8 cellular contexts compared by ENCODE assay signal in the genomic region with DNA sequence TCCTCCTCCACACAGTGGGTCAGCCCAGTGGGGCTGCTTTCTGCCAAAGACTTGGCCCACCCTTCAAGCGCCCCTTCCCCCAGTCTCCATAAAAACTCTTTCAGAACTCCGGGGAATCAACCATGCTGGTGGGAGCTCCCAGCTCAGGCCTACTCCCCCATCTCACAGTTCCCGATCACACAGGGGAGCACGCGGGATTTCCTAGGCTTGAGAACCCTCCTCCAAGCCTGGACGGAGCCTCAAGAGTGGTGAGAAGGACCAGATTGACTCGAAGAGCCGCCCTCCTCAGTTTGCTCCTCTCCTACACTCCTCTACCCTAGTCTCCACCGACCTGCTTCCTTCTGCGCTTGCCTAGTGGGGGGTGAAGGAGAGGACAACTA.
DNase-seq lines count a peak whose midpoint lies in the region; ATAC-seq and TF ChIP-seq lines count a peak whose summit lies in the region.

No MANE protein-coding gene starts in this region.

- H3K9ac ChIP-seq in neuronal stem cell (ENCODE audit: low read depth, low read length, poor library complexity), result no peak overlapping the region

- H3K4me3 ChIP-seq in PC-9 (no peak overlapping the region), epithelial cell of proximal tubule (ENCODE audit: low read depth, low read length) (peak overlapping the region; percentile 57), neuronal stem cell (ENCODE audit: low read length in 2 of 2) (peak overlapping the region in 1 of 2 donors; percentile 73)

- intact Hi-C loops in Calu3 (cut with micrococcal nuclease; ENCODE audit: unreplicated experiment), result loop anchor here (5.0 kb wide), 1 partner anchor 155 kb away; no protein-coding TSS in a partner anchor
- intact Hi-C loops in PC-9 (cut with micrococcal nuclease; ENCODE audit: unreplicated experiment), result no loop called here

- ATAC-seq in GM18517 (IDR thresholded peaks at IDR 0.05; ENCODE audit: unreplicated experiment), result no peak

- peaks cover 21% of the 10 kb centered on the region for H3K36me3 Mint-ChIP-seq in Calu3 (ENCODE audit: insufficient read depth, unreplicated experiment)

- no TSS peak for BruUV-seq in Calu3 (replicated peaks; lab: Mats Ljungman, UMichigan)
- no TSS peak for BruUV-seq in PC-9 (replicated peaks; lab: Mats Ljungman, UMichigan)

- H3K9me2 ChIP-seq in PC-9 (ENCODE audit: insufficient read depth), result no peaks in the 10 kb centered on the region

- H2AFZ ChIP-seq in PC-9, result no peak overlapping the region
- H2AFZ ChIP-seq in neuronal stem cell (ENCODE audit: low read length), result no peak overlapping the region

- no peak overlapping the region for H3K23ac ChIP-seq in neuronal stem cell (ENCODE audit: low read depth, low read length, poor library complexity)

- H3K4ac ChIP-seq in neuronal stem cell (ENCODE audit: low read length), result no peak overlapping the region

- H3K27me3 Mint-ChIP-seq in Calu3 (ENCODE audit: unreplicated experiment), result peaks cover 23% of the 10 kb centered on the region

- CTCF ChIA-PET in Calu3 (lab: Charles Lee), result no interaction called here
- CTCF ChIA-PET in PC-9 (lab: Charles Lee), result no interaction called here

- WGBS in neuronal stem cell (ENCODE audit: extremely low coverage in 2 of 2, insufficient read length in 2 of 2, insufficient replicate concordance in 1 of 2), 2 donors, result no CpG with 5 or more reads among the region's 10 CpGs

- no peaks in the 10 kb centered on the region for H3K9me3 ChIP-seq in PC-9 (ENCODE audit: insufficient read depth, low read depth)
- no peaks in the 10 kb centered on the region for H3K9me3 ChIP-seq in neuronal stem cell (replicated peaks in 1 of 2; ENCODE audit: control insufficient read depth in 2 of 2, insufficient read depth in 1 of 2, low read depth in 1 of 2, low read length in 2 of 2)

- H3K4me1 ChIP-seq in PC-9 (replicated peaks; ENCODE audit: insufficient read depth), result no peaks in the 10 kb centered on the region
- H3K4me1 ChIP-seq in neuronal stem cell (ENCODE audit: control insufficient read depth in 2 of 2, insufficient read depth in 1 of 2, low read depth in 1 of 2, low read length in 2 of 2), result peaks cover 0 to 6% of the 10 kb centered on the region in 2 donors

- no peaks in the 10 kb centered on the region for H4K20me1 ChIP-seq in PC-9 (ENCODE audit: insufficient read depth)

- no peak overlapping the region for H2BK15ac ChIP-seq in neuronal stem cell (ENCODE audit: low read length)

- DNase-seq in Calu3, result no peak
- DNase-seq in PC-9, result no peak
- no peak for DNase-seq in epithelial cell of proximal tubule (ENCODE audit: low read depth)
- no peak for DNase-seq in neuronal stem cell (ENCODE audit: low spot score)
- DNase-seq in hippocampal formation (lab: John Stamatoyannopoulos, UW), result no peak
- DNase-seq in NCI-H748 treated with DMSO at 0.1 percent for 48 hours (lab: John Stamatoyannopoulos, UW), result no peak
- no peak for DNase-seq in NAMALWA (ENCODE audit: low spot score)

- H2BK12ac ChIP-seq in neuronal stem cell (ENCODE audit: low read length), result no peak overlapping the region

- H3K4me3 Mint-ChIP-seq in Calu3 (ENCODE audit: low read depth, unreplicated experiment), result peak overlapping the region; percentile 63

- no peak for TF ChIP-seq CTCF in Calu3 (IDR thresholded peaks at IDR 0.05; ENCODE audit: unreplicated experiment)
- no peak for TF ChIP-seq CTCF in PC-9 (conservative IDR thresholded peaks at IDR 0.05)
- no peak for TF ChIP-seq CTCF in epithelial cell of proximal tubule (conservative IDR thresholded peaks at IDR 0.05; ENCODE audit: low read depth, low read length)

- H3K4me1 Mint-ChIP-seq in Calu3 (ENCODE audit: low read depth, unreplicated experiment), result no peaks in the 10 kb centered on the region

- no peaks in the 10 kb centered on the region for H3K79me2 ChIP-seq in PC-9 (ENCODE audit: low read depth)

- no peaks in the 10 kb centered on the region for H3K79me1 ChIP-seq in neuronal stem cell (ENCODE audit: low read depth, low read length)

- peak overlapping the region; percentile 93; the same call in 1 of the 2 replicates for H3K4me2 ChIP-seq in PC-9
- H3K4me2 ChIP-seq in neuronal stem cell (ENCODE audit: insufficient read depth, low read length, poor library complexity, severe bottlenecking), result peak overlapping the region; percentile 66

- no peak overlapping the region for H3K27ac ChIP-seq in PC-9
- H3K27ac ChIP-seq in neuronal stem cell (replicated peaks; ENCODE audit: low read length), result no peak overlapping the region

- H3K27me3 ChIP-seq in PC-9 (ENCODE audit: insufficient read depth, low read depth) (no peaks in the 10 kb centered on the region), neuronal stem cell (ENCODE audit: control insufficient read depth in 3 of 3, insufficient read depth in 3 of 3, low read depth in 1 of 3, low read length in 3 of 3) (no peaks in the 10 kb centered on the region)

- no peak overlapping the region for H3K27ac Mint-ChIP-seq in Calu3 (ENCODE audit: unreplicated experiment)

- H4K91ac ChIP-seq in neuronal stem cell (ENCODE audit: low read depth, low read length, poor library complexity), result no peak overlapping the region

- H2BK5ac ChIP-seq in neuronal stem cell (ENCODE audit: low read length), result no peak overlapping the region

- H2BK120ac ChIP-seq in neuronal stem cell (ENCODE audit: low read depth, low read length), result no peak overlapping the region

- no peaks in the 10 kb centered on the region for H3K36me3 ChIP-seq in PC-9 (ENCODE audit: low read depth)
- no peaks in the 10 kb centered on the region for H3K36me3 ChIP-seq in neuronal stem cell (replicated peaks in 1 of 2; ENCODE audit: control insufficient read depth in 2 of 2, insufficient read depth in 2 of 2, low read length in 2 of 2)

- POLR2A ChIA-PET in PC-9 (lab: Charles Lee; ENCODE audit: unreplicated experiment), result no interaction called here

- no peaks in the 10 kb centered on the region for H3K9me3 Mint-ChIP-seq in Calu3 (ENCODE audit: low read depth, unreplicated experiment)

- no peak overlapping the region for H4K8ac ChIP-seq in neuronal stem cell (ENCODE audit: low read depth, low read length)

- H2AK5ac ChIP-seq in neuronal stem cell (ENCODE audit: low read depth, low read length), result no peak overlapping the region

- H3K14ac ChIP-seq in neuronal stem cell (ENCODE audit: low read length), result no peak overlapping the region

- no peaks in the 10 kb centered on the region for H3F3A ChIP-seq in PC-9 (ENCODE audit: insufficient read depth, low read depth)

- H3K18ac ChIP-seq in neuronal stem cell (ENCODE audit: low read length), result peak overlapping the region; percentile 48
